19 cellular contexts compared by ENCODE assay signal in genomic region chr10:2076528-2076927, GRCh38.
"Had no signal": no experiment of that assay in that cellular context is flagged by ENCODE, and none has a peak within 500 bp of the region (broad histone marks: within the 10 kb centered on the region; RNA-seq: fewer than 3 reads in every experiment).

No MANE protein-coding gene starts in this region.

- H3K27ac Mint-ChIP-seq: naive thymus-derived CD8-positive, alpha-beta T cell had no signal

- ATAC-seq: esophagus mucosa; gastroesophageal sphincter; mucosa of descending colon; naive thymus-derived CD8-positive, alpha-beta T cell had no signal

- H3K36me3 Mint-ChIP-seq: naive thymus-derived CD8-positive, alpha-beta T cell had no signal

- H3K4me1 Mint-ChIP-seq: naive thymus-derived CD8-positive, alpha-beta T cell had no signal

- DNase-seq: cortex of kidney; dorsolateral prefrontal cortex; effector CD8-positive, alpha-beta T cell; glutamatergic neuron; mucosa of descending colon; naive thymus-derived CD8-positive, alpha-beta T cell; ovary; sigmoid colon; stimulated activated CD4-positive, alpha-beta T cell treated with anti-CD3 and anti-CD28 coated beads, Interleukin-2, amount 100 ng/mL, for 24 hours; stimulated activated CD4-positive, alpha-beta T cell treated with anti-CD3 and anti-CD28 coated beads, Interleukin-4, amount 100 ng/mL, for 4 hours; stimulated activated naive CD4-positive, alpha-beta T cell; stomach; substantia nigra; trophoblast cell had no signal

- H3K4me3 Mint-ChIP-seq: naive thymus-derived CD8-positive, alpha-beta T cell had no signal

- H3K27me3 ChIP-seq: ovary, right atrium auricular region, sigmoid colon, stomach had no signal

- H3K27ac ChIP-seq: dorsolateral prefrontal cortex, gastroesophageal sphincter, ovary, right atrium auricular region, sigmoid colon, skin epidermis, stomach, thoracic aorta had no signal

- H3K9me3 ChIP-seq: gastroesophageal sphincter, ovary, right atrium auricular region, sigmoid colon, stomach, thoracic aorta had no signal

- H3K36me3 ChIP-seq: gastroesophageal sphincter, ovary, right atrium auricular region, sigmoid colon, stomach, thoracic aorta had no signal

- H3K4me1 ChIP-seq: gastroesophageal sphincter, right atrium auricular region, sigmoid colon, stomach had no signal

- H3K4me3 ChIP-seq: dorsolateral prefrontal cortex, gastroesophageal sphincter, mucosa of descending colon, ovary, right atrium auricular region, sigmoid colon, skin epidermis, stomach, thoracic aorta had no signal
